8 cellular contexts compared by ENCODE assay signal in the genomic region with DNA sequence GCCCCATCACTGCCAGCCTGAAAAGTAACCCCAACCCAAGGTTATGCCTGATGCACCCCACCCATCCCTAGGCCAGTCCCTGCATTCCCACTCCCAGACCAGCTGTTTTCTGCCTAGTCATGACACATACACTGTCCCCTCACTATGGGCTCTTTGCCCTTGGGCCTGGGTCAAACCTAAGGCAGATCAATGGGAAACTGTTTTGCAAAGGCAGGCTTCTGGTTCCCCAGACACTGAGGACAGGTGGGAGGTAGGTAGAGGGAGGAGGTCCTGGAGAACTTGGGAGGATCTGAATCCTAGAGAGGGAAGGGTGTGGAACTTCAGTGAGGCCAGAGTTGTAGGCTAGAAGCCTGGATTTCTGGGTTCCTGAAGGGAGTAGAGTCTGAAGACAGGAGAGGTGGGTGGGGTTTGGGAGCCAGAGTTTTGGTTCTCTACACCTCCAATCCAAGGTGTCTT. TPM values are rescaled to one million over a fixed set of nuclear protein-coding genes. Genes with fewer than 3 reads are reported as not detected.
DNase-seq lines count a peak whose midpoint lies in the region; ATAC-seq and TF ChIP-seq lines count a peak whose summit lies in the region.

No MANE protein-coding gene starts in this region.

- no peak overlapping the region for H3K14ac ChIP-seq in neuronal stem cell (ENCODE audit: low read length)

- peak overlapping the region; percentile 90 for H3K4me3 Mint-ChIP-seq in CD4-positive, alpha-beta T cell
- peak overlapping the region; percentile 99 for H3K4me3 Mint-ChIP-seq in endodermal cell

- no peak overlapping the region for H4K91ac ChIP-seq in neuronal stem cell (ENCODE audit: low read depth, low read length, poor library complexity)

- H3K27me3 ChIP-seq in CD4-positive, alpha-beta T cell (ENCODE audit: control insufficient read depth, insufficient read depth, low read length): no peaks in the 10 kb centered on the region
- no peaks in the 10 kb centered on the region for H3K27me3 ChIP-seq in PC-3 (ENCODE audit: low read length)
- no peaks in the 10 kb centered on the region for H3K27me3 ChIP-seq in endodermal cell (ENCODE audit: control insufficient read depth, insufficient read depth, low read length, poor library complexity, severe bottlenecking)
- H3K27me3 ChIP-seq in neuronal stem cell (ENCODE audit: control insufficient read depth in 3 of 3, insufficient read depth in 3 of 3, low read depth in 1 of 3, low read length in 3 of 3): no peaks in the 10 kb centered on the region

- no peak for TF ChIP-seq CTCF in CD4-positive, alpha-beta T cell (IDR thresholded peaks at IDR 0.05)
- TF ChIP-seq CTCF in PC-3 (conservative IDR thresholded peaks at IDR 0.05; ENCODE audit: low read depth, low read length) (no peak), endodermal cell (conservative IDR thresholded peaks at IDR 0.05) (no peak)

- no peaks in the 10 kb centered on the region for H3K9me2 ChIP-seq in PC-3 (replicated peaks; ENCODE audit: low read length)

- H3K18ac ChIP-seq in neuronal stem cell (ENCODE audit: low read length): peak overlapping the region; percentile 15

- peaks cover 13% of the 10 kb centered on the region for H4K20me1 ChIP-seq in PC-3 (ENCODE audit: low read length)

- no peak for ATAC-seq in CD4-positive, alpha-beta T cell (ENCODE audit: poor library complexity)
- no peak for ATAC-seq in PC-3
- ATAC-seq in HG02623 (IDR thresholded peaks at IDR 0.05; ENCODE audit: unreplicated experiment): no peak

- peak overlapping the region; percentile 85 for H3K4me3 ChIP-seq in PC-3 (ENCODE audit: low read length)
- peak overlapping the region; percentile 98 for H3K4me3 ChIP-seq in endodermal cell (ENCODE audit: low read length)
- H3K4me3 ChIP-seq in neuronal stem cell (ENCODE audit: low read length in 2 of 2): peak overlapping the region in 1 of 2 donors; percentile 67

- H3K9me3 ChIP-seq in CD4-positive, alpha-beta T cell (ENCODE audit: control insufficient read depth, low read length): no peaks in the 10 kb centered on the region
- H3K9me3 ChIP-seq in PC-3 (ENCODE audit: low read length) (no peaks in the 10 kb centered on the region), endodermal cell (ENCODE audit: control insufficient read depth, low read length) (no peaks in the 10 kb centered on the region), neuronal stem cell (replicated peaks in 1 of 2; ENCODE audit: control insufficient read depth in 2 of 2, insufficient read depth in 1 of 2, low read depth in 1 of 2, low read length in 2 of 2) (no peaks in the 10 kb centered on the region)

- H3K4me1 Mint-ChIP-seq in CD4-positive, alpha-beta T cell (ENCODE audit: low read depth): peaks cover 84% of the 10 kb centered on the region
- peaks cover 46% of the 10 kb centered on the region for H3K4me1 Mint-ChIP-seq in endodermal cell

- no peaks in the 10 kb centered on the region for H3K27me3 Mint-ChIP-seq in CD4-positive, alpha-beta T cell
- no peaks in the 10 kb centered on the region for H3K27me3 Mint-ChIP-seq in endodermal cell (ENCODE audit: insufficient read depth)

- no peak overlapping the region for H2BK5ac ChIP-seq in neuronal stem cell (ENCODE audit: low read length)

- H4K8ac ChIP-seq in neuronal stem cell (ENCODE audit: low read depth, low read length): no peak overlapping the region

- peaks cover 64% of the 10 kb centered on the region for H3K36me3 Mint-ChIP-seq in CD4-positive, alpha-beta T cell (ENCODE audit: low read depth)
- H3K36me3 Mint-ChIP-seq in endodermal cell (ENCODE audit: low read depth): peaks cover 32% of the 10 kb centered on the region

- H2BK12ac ChIP-seq in neuronal stem cell (ENCODE audit: low read length): no peak overlapping the region

- H2BK15ac ChIP-seq in neuronal stem cell (ENCODE audit: low read length): peak overlapping the region; percentile 33

- H3K9ac ChIP-seq in PC-3 (ENCODE audit: low read length) (peak overlapping the region; percentile 91), endodermal cell (ENCODE audit: extremely low read depth, low read length, poor library complexity, severe bottlenecking) (peak overlapping the region; percentile 88), neuronal stem cell (ENCODE audit: low read depth, low read length, poor library complexity) (no peak overlapping the region)

- H2AFZ ChIP-seq in PC-3 (ENCODE audit: low read length) (no peak overlapping the region), neuronal stem cell (ENCODE audit: low read length) (no peak overlapping the region)

- peak overlapping the region; percentile 85 for H3K27ac Mint-ChIP-seq in CD4-positive, alpha-beta T cell
- H3K27ac Mint-ChIP-seq in endodermal cell: peak overlapping the region; percentile 93

- no peak overlapping the region for H3K4ac ChIP-seq in neuronal stem cell (ENCODE audit: low read length)

- no peak overlapping the region for H3K23ac ChIP-seq in neuronal stem cell (ENCODE audit: low read depth, low read length, poor library complexity)

- H3K4me1 ChIP-seq in PC-3 (ENCODE audit: insufficient read depth, low read length) (peaks cover 39% of the 10 kb centered on the region), endodermal cell (ENCODE audit: control insufficient read depth, insufficient read depth, low read length) (peaks cover 18% of the 10 kb centered on the region), neuronal stem cell (ENCODE audit: control insufficient read depth in 2 of 2, insufficient read depth in 1 of 2, low read depth in 1 of 2, low read length in 2 of 2) (peaks cover 28 to 41% of the 10 kb centered on the region in 2 donors)

- H3K79me2 ChIP-seq in PC-3 (ENCODE audit: low read length): peaks cover 41% of the 10 kb centered on the region

- no peaks in the 10 kb centered on the region for H3K9me3 Mint-ChIP-seq in CD4-positive, alpha-beta T cell
- no peaks in the 10 kb centered on the region for H3K9me3 Mint-ChIP-seq in endodermal cell

- CTCF ChIA-PET in CD4-positive, alpha-beta T cell (lab: Charles Lee): interaction anchor here (2.0 kb wide), 1 partner anchor 36 kb away, joined by 4 read pairs; no protein-coding TSS in a partner anchor
- CTCF ChIA-PET in PC-3 (lab: Charles Lee): no interaction called here

- intact Hi-C loops in CD4-positive, alpha-beta T cell (cut with DNase I, micrococcal nuclease): no loop called here
- intact Hi-C loops in PC-3 (cut with micrococcal nuclease): no loop called here

- H3K79me1 ChIP-seq in neuronal stem cell (ENCODE audit: low read depth, low read length): peaks cover 10% of the 10 kb centered on the region

- H3K36me3 ChIP-seq in PC-3 (ENCODE audit: low read depth, low read length) (peaks cover 35% of the 10 kb centered on the region), endodermal cell (ENCODE audit: control insufficient read depth, insufficient read depth, low read length) (peaks cover 41% of the 10 kb centered on the region), neuronal stem cell (replicated peaks in 1 of 2; ENCODE audit: control insufficient read depth in 2 of 2, insufficient read depth in 2 of 2, low read length in 2 of 2) (peaks cover 28 to 47% of the 10 kb centered on the region in 2 donors)

- no peak for DNase-seq in CD4-positive, alpha-beta T cell
- no peak for DNase-seq in PC-3
- DNase-seq in endodermal cell: no peak
- no peak for DNase-seq in neuronal stem cell (ENCODE audit: low spot score)
- no peak for DNase-seq in SKM-1 treated with dmso at 0.1 percent for 144 hours (lab: John Stamatoyannopoulos, UW; ENCODE audit: unreplicated experiment)
- DNase-seq in Kasumi-1 (lab: John Stamatoyannopoulos, UW): no peak
- DNase-seq in globus pallidus (ENCODE audit: low spot score): no peak

- peak overlapping the region; percentile 90 for H3K27ac ChIP-seq in CD4-positive, alpha-beta T cell (ENCODE audit: low read depth, low read length)
- H3K27ac ChIP-seq in PC-3 (ENCODE audit: low read length) (peak overlapping the region; percentile 87), endodermal cell (ENCODE audit: low read depth, low read length) (peak overlapping the region; percentile 45), neuronal stem cell (replicated peaks; ENCODE audit: low read length) (no peak overlapping the region)

- no peak overlapping the region for H2BK120ac ChIP-seq in neuronal stem cell (ENCODE audit: low read depth, low read length)

- POLR2A ChIA-PET in CD4-positive, alpha-beta T cell (lab: Charles Lee): interaction anchor here (0.5 to 1.9 kb wide), 2 partner anchors 80 to 1119 kb away, joined by 4 to 12 read pairs; partner anchors contain the start of genes HSPA1A and HSPA1L
- POLR2A ChIA-PET in PC-3 (lab: Charles Lee; ENCODE audit: unreplicated experiment): no interaction called here

- no TSS peak for BruUV-seq in PC-3 (replicated peaks; lab: Mats Ljungman, UMichigan)

- H3F3A ChIP-seq in PC-3 (ENCODE audit: low read length, unreplicated experiment): peaks cover 4% of the 10 kb centered on the region

- H2AK5ac ChIP-seq in neuronal stem cell (ENCODE audit: low read depth, low read length): peak overlapping the region; percentile 18

- H3K4me2 ChIP-seq in PC-3 (ENCODE audit: low read length): peak overlapping the region; percentile 85
- H3K4me2 ChIP-seq in neuronal stem cell (ENCODE audit: insufficient read depth, low read length, poor library complexity, severe bottlenecking): peak overlapping the region; percentile 89

RNA-seq across cellular contexts. Expression of gene CLIC1, which starts 2.1 kb away (rescaled TPM):
- 10 to 100 TPM; 61.2 to 61.5 TPM for total RNA-seq in CD4-positive, alpha-beta T cell
- total RNA-seq in PC-3 (2014; rRNA removed) (708 and 743 TPM in 2 replicates), endodermal cell (100 to 1,000 TPM; 289 to 380 TPM)
- 265 TPM for polyA plus RNA-seq in endodermal cell (2013, experiment 1 of 2)
- 271 TPM for polyA plus RNA-seq in endodermal cell (2013, experiment 2 of 2)
- polyA plus RNA-seq in neuronal stem cell (2013, experiment 1 of 2): 220 TPM
- 216 TPM for polyA plus RNA-seq in neuronal stem cell (2013, experiment 2 of 2)

RNA-seq across cellular contexts. Expression of gene DDAH2, which starts 5.2 kb away (rescaled TPM):
- total RNA-seq in CD4-positive, alpha-beta T cell: 1 to 10 TPM; 3.0 to 3.3 TPM
- total RNA-seq in PC-3 (2014; rRNA removed) (65.5 and 71.6 TPM in 2 replicates), endodermal cell (100 to 1,000 TPM; 150 to 153 TPM)
- 230 TPM for polyA plus RNA-seq in endodermal cell (2013, experiment 1 of 2)
- polyA plus RNA-seq in endodermal cell (2013, experiment 2 of 2): 222 TPM
- 115 TPM for polyA plus RNA-seq in neuronal stem cell (2013, experiment 1 of 2)
- 115 TPM for polyA plus RNA-seq in neuronal stem cell (2013, experiment 2 of 2)

RNA-seq across cellular contexts. Expression of gene MSH5, which starts 5.5 kb away (rescaled TPM):
- 10 to 100 TPM; 13.6 to 13.7 TPM for total RNA-seq in CD4-positive, alpha-beta T cell
- 22.7 and 23.0 TPM in 2 replicates for total RNA-seq in PC-3 (2014; rRNA removed)
- 10 to 100 TPM; 35.7 to 57.2 TPM for total RNA-seq in endodermal cell
- 61.1 TPM for polyA plus RNA-seq in endodermal cell (2013, experiment 1 of 2)
- polyA plus RNA-seq in endodermal cell (2013, experiment 2 of 2): 49.7 TPM
- polyA plus RNA-seq in neuronal stem cell (2013, experiment 1 of 2): 25.1 TPM
- 25.6 TPM for polyA plus RNA-seq in neuronal stem cell (2013, experiment 2 of 2)

RNA-seq across cellular contexts. Expression of gene MPIG6B, which starts 11.1 kb away (rescaled TPM):
- total RNA-seq in CD4-positive, alpha-beta T cell: under 1 TPM; 0.11 to 0.17 TPM
- total RNA-seq in PC-3 (2014; rRNA removed): not detected in 2 replicates
- not detected for total RNA-seq in endodermal cell
- polyA plus RNA-seq in endodermal cell (2013, experiment 1 of 2): not detected
- not detected for polyA plus RNA-seq in endodermal cell (2013, experiment 2 of 2)
- not detected for polyA plus RNA-seq in neuronal stem cell (2013, experiment 1 of 2)
- polyA plus RNA-seq in neuronal stem cell (2013, experiment 2 of 2): not detected

RNA-seq across cellular contexts. Expression of gene LY6G6C, which starts 12.7 kb away (rescaled TPM):
- not detected for total RNA-seq in CD4-positive, alpha-beta T cell
- total RNA-seq in PC-3 (2014; rRNA removed) (0.22 TPM in 1 of 2 replicates, not detected in the other), endodermal cell (under 1 TPM; 0.29 to 0.38 TPM)
- polyA plus RNA-seq in endodermal cell (2013, experiment 1 of 2): 1.1 TPM
- 1.4 TPM for polyA plus RNA-seq in endodermal cell (2013, experiment 2 of 2)
- polyA plus RNA-seq in neuronal stem cell (2013, experiment 1 of 2): 0.57 TPM
- 0.66 TPM for polyA plus RNA-seq in neuronal stem cell (2013, experiment 2 of 2)

Comparison
In these comparisons a context has a peak if more than half of its experiments do, and no peak if none do; other contexts are left out.
1. RNA of gene CLIC1, which starts 2.1 kb away (total RNA-seq): 708 to 743 TPM in PC-3 and 289 to 380 TPM in endodermal cell; 61.2 to 61.5 TPM in CD4-positive, alpha-beta T cell; every median in the first group is over 4 times any median in the second.
2. RNA of gene DDAH2, which starts 5.2 kb away (total RNA-seq): 150 to 153 TPM in endodermal cell and 65.5 to 71.6 TPM in PC-3; 3.0 to 3.3 TPM in CD4-positive, alpha-beta T cell; every median in the first group is over 10 times any median in the second.